ENCODE assay signal across 8 cellular contexts in genomic region chr2:177724398-177725287, GRCh38.
DNase-seq lines count a peak whose midpoint lies in the region; ATAC-seq and TF ChIP-seq lines count a peak whose summit lies in the region.

No MANE protein-coding gene starts in this region.

- peaks cover 78% of the 10 kb centered on the region for H3K27me3 Mint-ChIP-seq in WTC11 (ENCODE audit: low read depth)
- H3K27me3 Mint-ChIP-seq in stimulated activated naive B cell treated with anti-CD40 and anti-IgM and Interleukin-4, amounts not matched to agents 10 μg/mL and 1 μg/mL and 100 μg/mL, for 72 hours: peaks cover 4 to 6% of the 10 kb centered on the region in 2 donors

- ATAC-seq in WTC11: peak; percentile 86
- peak; percentile 76 to 80 for ATAC-seq in stimulated activated naive B cell treated with anti-CD40 and anti-IgM and Interleukin-4, amounts not matched to agents 10 μg/mL and 1 μg/mL and 100 μg/mL, for 72 hours (replicated peaks)
- no peak for ATAC-seq in HG02840 (IDR thresholded peaks at IDR 0.05; ENCODE audit: low FRiP score, unreplicated experiment)

- DNase-seq in DMS 273 (lab: John Stamatoyannopoulos, UW; ENCODE audit: unreplicated experiment) (peak; percentile 82), HCEC 1CT (peak; percentile 23), NCI-H2081 (lab: John Stamatoyannopoulos, UW) (peak; percentile 56 to 74), WTC11 (ENCODE audit: low spot score) (peak; percentile 72), lung microvascular endothelial cell (ENCODE audit: low read depth in 2 of 2) (peak; percentile 57 to 99)
- peak; percentile 8 for DNase-seq in effector CD4-positive, alpha-beta T cell
- peak; percentile 31 for DNase-seq in stimulated activated naive B cell treated with anti-CD40 and anti-IgM and Interleukin-4, amounts not matched to agents 10 μg/mL and 1 μg/mL and 100 μg/mL, for 72 hours

- H3K4me3 Mint-ChIP-seq in WTC11: no peak overlapping the region
- H3K4me3 Mint-ChIP-seq in stimulated activated naive B cell treated with anti-CD40 and anti-IgM and Interleukin-4, amounts not matched to agents 10 μg/mL and 1 μg/mL and 100 μg/mL, for 72 hours: no peak overlapping the region

- CTCF ChIA-PET in WTC11 (lab: Charles Lee): interaction anchor here (0.5 to 1.5 kb wide), 11 partner anchors 10 to 1534 kb away, joined by 3 to 6 read pairs (median 4); no protein-coding TSS in a partner anchor

- no peaks in the 10 kb centered on the region for H3K4me1 Mint-ChIP-seq in WTC11
- H3K4me1 Mint-ChIP-seq in stimulated activated naive B cell treated with anti-CD40 and anti-IgM and Interleukin-4, amounts not matched to agents 10 μg/mL and 1 μg/mL and 100 μg/mL, for 72 hours: peaks cover 2 to 6% of the 10 kb centered on the region in 2 donors

- no peaks in the 10 kb centered on the region for H3K36me3 Mint-ChIP-seq in WTC11
- H3K36me3 Mint-ChIP-seq in stimulated activated naive B cell treated with anti-CD40 and anti-IgM and Interleukin-4, amounts not matched to agents 10 μg/mL and 1 μg/mL and 100 μg/mL, for 72 hours: no peaks in the 10 kb centered on the region

- TF ChIP-seq CTCF in WTC11 (IDR thresholded peaks at IDR 0.05): peak; percentile 80

- no peak overlapping the region for H3K27ac Mint-ChIP-seq in WTC11
- no peak overlapping the region for H3K27ac Mint-ChIP-seq in stimulated activated naive B cell treated with anti-CD40 and anti-IgM and Interleukin-4, amounts not matched to agents 10 μg/mL and 1 μg/mL and 100 μg/mL, for 72 hours

- POLR2A ChIA-PET in WTC11 (lab: Charles Lee): interaction anchor here (0.7 kb wide), 1 partner anchor 341 kb away, joined by 3 read pairs; no protein-coding TSS in a partner anchor

- H3K9me3 Mint-ChIP-seq in WTC11: no peaks in the 10 kb centered on the region
- no peaks in the 10 kb centered on the region for H3K9me3 Mint-ChIP-seq in stimulated activated naive B cell treated with anti-CD40 and anti-IgM and Interleukin-4, amounts not matched to agents 10 μg/mL and 1 μg/mL and 100 μg/mL, for 72 hours

TF ChIP-seq in WTC11, 78 proteins besides CTCF, POLR2A, EP300 and RAD21:
- TF ChIP-seq MLX (CRISPR knock-in tag; IDR thresholded peaks at IDR 0.05): no peak
- TF ChIP-seq MAX (CRISPR knock-in tag; IDR thresholded peaks at IDR 0.05): 0 out of 2 replicates have a peak, but pooled peaks have one; percentile 20

Comparison
In these comparisons a context has a peak if more than half of its experiments do, and no peak if none do; other contexts are left out.
1. DNase-seq: peak in every context shown above with its lines; median percentile 82 in DMS 273; 78 in lung microvascular endothelial cell; 72 in WTC11; 65 in NCI-H2081; 31 in stimulated activated naive B cell treated with anti-CD40 and anti-IgM and Interleukin-4, amounts not matched to agents 10 μg/mL and 1 μg/mL and 100 μg/mL, for 72 hours; 23 in HCEC 1CT; 8 in effector CD4-positive, alpha-beta T cell.